Comparison of ENCODE assay signal across 8 cellular contexts in the genomic region with DNA sequence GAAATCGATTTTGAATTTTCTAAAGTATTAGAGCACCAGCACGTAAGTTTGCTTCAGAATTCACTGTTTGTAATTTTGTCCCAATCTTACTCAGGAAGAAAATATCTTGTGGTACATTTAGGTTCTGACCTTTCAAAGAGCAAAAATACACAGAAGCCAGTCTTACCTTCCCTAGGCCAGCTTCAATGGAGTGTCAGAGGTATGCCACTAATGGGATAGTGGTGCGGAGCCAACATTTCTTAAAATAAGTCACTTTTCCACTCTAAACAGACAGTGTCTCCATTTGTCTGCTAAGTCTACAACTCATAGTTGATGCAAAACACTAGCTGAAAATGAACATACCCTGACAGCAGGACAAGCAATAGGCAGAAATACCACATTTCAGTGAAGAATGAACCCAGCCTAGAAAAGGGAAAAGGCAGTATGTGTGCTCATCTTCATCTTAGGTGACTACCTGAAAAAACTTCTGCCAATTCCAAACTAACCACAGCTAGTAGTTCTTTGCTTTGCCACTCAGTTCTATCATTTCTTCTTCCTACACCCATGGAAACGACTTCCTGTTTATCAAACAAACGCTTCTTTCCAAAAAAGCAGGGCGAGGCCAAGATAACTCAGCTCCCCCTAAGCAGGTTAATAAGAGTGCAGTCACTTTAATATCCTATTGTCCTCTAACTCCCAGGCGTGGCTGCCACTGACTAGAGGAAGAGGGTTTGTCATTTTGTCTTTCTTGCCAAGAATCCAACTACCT.
DNase-seq lines count a peak whose midpoint lies in the region; ATAC-seq and TF ChIP-seq lines count a peak whose summit lies in the region.

No MANE protein-coding gene starts in this region.

- H3K9me3 ChIP-seq in hepatocyte (ENCODE audit: low read depth) = no peaks in the 10 kb centered on the region

- H3K36me3 ChIP-seq in hepatocyte (replicated peaks; ENCODE audit: insufficient read depth, low read depth) = no peaks in the 10 kb centered on the region

- H3K4me3 ChIP-seq in epithelial cell of esophagus (ENCODE audit: low read length) (no peak overlapping the region), hepatocyte (no peak overlapping the region)

- peaks cover 3% of the 10 kb centered on the region for H3K79me2 ChIP-seq in hepatocyte

- no peaks in the 10 kb centered on the region for H3K27me3 ChIP-seq in hepatocyte

- DNase-seq in T follicular helper cell (ENCODE audit: low read depth) = peak; percentile 38
- peak; percentile 42 for DNase-seq in epithelial cell of esophagus (ENCODE audit: low read depth)
- peak; percentile 29 for DNase-seq in stimulated activated CD4-positive, alpha-beta T cell treated with anti-CD3 and anti-CD28 coated beads, Interleukin-4, amount 100 ng/mL, for 24 hours
- no peak for DNase-seq in NCI-H1417 treated with DMSO at 0.1 percent for 48 hours (lab: John Stamatoyannopoulos, UW)
- DNase-seq in hepatocyte (ENCODE audit: low spot score) = no peak

- no peak overlapping the region for H3K4me2 ChIP-seq in hepatocyte

- ATAC-seq in HG03354 (IDR thresholded peaks at IDR 0.05; ENCODE audit: poor library complexity, severe bottlenecking, unreplicated experiment) (peak; percentile 47), GM19452 (IDR thresholded peaks at IDR 0.05; ENCODE audit: unreplicated experiment) (no peak), HG02938 (IDR thresholded peaks at IDR 0.05; ENCODE audit: unreplicated experiment) (no peak)

- H3K27ac ChIP-seq in hepatocyte = no peak overlapping the region

- H2AFZ ChIP-seq in hepatocyte = no peak overlapping the region

- H4K20me1 ChIP-seq in hepatocyte (ENCODE audit: insufficient read depth, poor library complexity, severe bottlenecking) = no peaks in the 10 kb centered on the region

- peaks cover 11% of the 10 kb centered on the region for H3K4me1 ChIP-seq in hepatocyte (ENCODE audit: insufficient read depth)

- no peaks in the 10 kb centered on the region for H3K9me2 ChIP-seq in hepatocyte (replicated peaks; ENCODE audit: insufficient read depth)

- WGBS in hepatocyte (ENCODE audit: low lambda C conversion rate, missing lambda C conversion rate) = 84% methylated on average over 7 of the region's 7 CpGs

- TF ChIP-seq CTCF in epithelial cell of esophagus (IDR thresholded peaks at IDR 0.05; ENCODE audit: insufficient read depth, low read depth, low read length, missing control alignments) (no peak), hepatocyte (IDR thresholded peaks at IDR 0.05; ENCODE audit: poor library complexity) (no peak)

Comparison
In these comparisons a context has a peak if more than half of its experiments do, and no peak if none do; other contexts are left out.
1. DNase-seq: peak in T follicular helper cell (single experiment), epithelial cell of esophagus (single experiment) and stimulated activated CD4-positive, alpha-beta T cell treated with anti-CD3 and anti-CD28 coated beads, Interleukin-4, amount 100 ng/mL, for 24 hours (single experiment); none in NCI-H1417 treated with DMSO at 0.1 percent for 48 hours (single experiment) and hepatocyte (single experiment).